1 cellular context compared by ENCODE assay signal in the genomic region with DNA sequence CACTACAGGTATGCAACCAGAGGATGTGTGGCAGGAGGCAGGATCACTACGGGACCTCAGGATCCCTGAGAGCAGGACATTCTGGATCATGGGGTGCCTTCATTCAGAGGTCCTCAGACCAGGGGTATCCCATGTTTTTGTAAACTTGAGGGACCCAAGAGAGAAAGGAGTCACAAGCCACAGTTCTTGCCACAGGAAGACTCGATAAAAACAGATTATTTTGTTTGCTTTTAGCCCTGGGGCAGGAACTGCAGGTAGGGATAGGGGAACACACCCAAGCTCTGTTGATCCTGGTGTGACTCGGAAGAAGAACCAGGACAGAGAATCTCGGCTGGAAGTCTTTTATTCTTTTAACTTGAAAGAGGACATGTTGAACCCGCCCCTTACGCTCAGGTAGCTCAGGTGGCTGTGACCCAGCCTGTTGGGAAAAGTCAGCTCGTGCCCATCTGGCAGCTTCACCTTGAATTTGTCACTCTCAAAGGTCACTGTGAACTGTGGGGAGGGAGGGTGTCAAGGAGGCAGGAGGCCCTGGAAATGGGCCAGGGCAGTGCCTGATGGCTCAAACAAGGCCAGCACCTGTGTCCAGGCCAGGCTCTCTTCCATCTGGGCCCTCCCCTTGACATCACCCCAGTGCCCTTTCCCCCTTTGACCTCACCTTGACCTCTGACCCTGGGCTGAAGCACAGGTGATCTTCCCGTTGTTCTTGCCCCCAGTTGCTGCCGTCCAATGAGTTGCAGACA.
TF ChIP-seq lines count a peak whose summit lies in the region.

No MANE protein-coding gene starts in this region.

TF ChIP-seq in A549, 52 proteins besides CTCF, POLR2A, EP300 and RAD21 (continued from another document):
- TF ChIP-seq, protein P1, sequence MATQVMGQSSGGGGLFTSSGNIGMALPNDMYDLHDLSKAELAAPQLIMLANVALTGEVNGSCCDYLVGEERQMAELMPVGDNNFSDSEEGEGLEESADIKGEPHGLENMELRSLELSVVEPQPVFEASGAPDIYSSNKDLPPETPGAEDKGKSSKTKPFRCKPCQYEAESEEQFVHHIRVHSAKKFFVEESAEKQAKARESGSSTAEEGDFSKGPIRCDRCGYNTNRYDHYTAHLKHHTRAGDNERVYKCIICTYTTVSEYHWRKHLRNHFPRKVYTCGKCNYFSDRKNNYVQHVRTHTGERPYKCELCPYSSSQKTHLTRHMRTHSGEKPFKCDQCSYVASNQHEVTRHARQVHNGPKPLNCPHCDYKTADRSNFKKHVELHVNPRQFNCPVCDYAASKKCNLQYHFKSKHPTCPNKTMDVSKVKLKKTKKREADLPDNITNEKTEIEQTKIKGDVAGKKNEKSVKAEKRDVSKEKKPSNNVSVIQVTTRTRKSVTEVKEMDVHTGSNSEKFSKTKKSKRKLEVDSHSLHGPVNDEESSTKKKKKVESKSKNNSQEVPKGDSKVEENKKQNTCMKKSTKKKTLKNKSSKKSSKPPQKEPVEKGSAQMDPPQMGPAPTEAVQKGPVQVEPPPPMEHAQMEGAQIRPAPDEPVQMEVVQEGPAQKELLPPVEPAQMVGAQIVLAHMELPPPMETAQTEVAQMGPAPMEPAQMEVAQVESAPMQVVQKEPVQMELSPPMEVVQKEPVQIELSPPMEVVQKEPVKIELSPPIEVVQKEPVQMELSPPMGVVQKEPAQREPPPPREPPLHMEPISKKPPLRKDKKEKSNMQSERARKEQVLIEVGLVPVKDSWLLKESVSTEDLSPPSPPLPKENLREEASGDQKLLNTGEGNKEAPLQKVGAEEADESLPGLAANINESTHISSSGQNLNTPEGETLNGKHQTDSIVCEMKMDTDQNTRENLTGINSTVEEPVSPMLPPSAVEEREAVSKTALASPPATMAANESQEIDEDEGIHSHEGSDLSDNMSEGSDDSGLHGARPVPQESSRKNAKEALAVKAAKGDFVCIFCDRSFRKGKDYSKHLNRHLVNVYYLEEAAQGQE (IDR thresholded peaks at IDR 0.05), result no peak
- TF ChIP-seq, protein P2, sequence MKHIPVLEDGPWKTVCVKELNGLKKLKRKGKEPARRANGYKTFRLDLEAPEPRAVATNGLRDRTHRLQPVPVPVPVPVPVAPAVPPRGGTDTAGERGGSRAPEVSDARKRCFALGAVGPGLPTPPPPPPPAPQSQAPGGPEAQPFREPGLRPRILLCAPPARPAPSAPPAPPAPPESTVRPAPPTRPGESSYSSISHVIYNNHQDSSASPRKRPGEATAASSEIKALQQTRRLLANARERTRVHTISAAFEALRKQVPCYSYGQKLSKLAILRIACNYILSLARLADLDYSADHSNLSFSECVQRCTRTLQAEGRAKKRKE (CRISPR knock-in tag; IDR thresholded peaks at IDR 0.05; ENCODE audit: low read depth), result no peak
- TF ChIP-seq, protein P3, sequence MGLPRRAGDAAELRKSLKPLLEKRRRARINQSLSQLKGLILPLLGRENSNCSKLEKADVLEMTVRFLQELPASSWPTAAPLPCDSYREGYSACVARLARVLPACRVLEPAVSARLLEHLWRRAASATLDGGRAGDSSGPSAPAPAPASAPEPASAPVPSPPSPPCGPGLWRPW (IDR thresholded peaks at IDR 0.05), result no peak
- TF ChIP-seq CHD2 (IDR thresholded peaks at IDR 0.05; ENCODE audit: low read length, partially characterized antibody) (no peak), RNF2 (IDR thresholded peaks at IDR 0.05; ENCODE audit: borderline replicate concordance, low read depth) (no peak), KDM1A (IDR thresholded peaks at IDR 0.05; ENCODE audit: low read depth) (no peak), HDAC2 (IDR thresholded peaks at IDR 0.05) (no peak), CEBPB (IDR thresholded peaks at IDR 0.05) (no peak), ZNF302 (CRISPR knock-in tag; IDR thresholded peaks at IDR 0.05) (no peak), RCOR1 (IDR thresholded peaks at IDR 0.05; ENCODE audit: low read depth, low read length) (no peak), RFX5 (IDR thresholded peaks at IDR 0.05) (no peak), GATA3 (IDR thresholded peaks at IDR 0.05; ENCODE audit: borderline replicate concordance) (no peak), ESRRA (IDR thresholded peaks at IDR 0.05; ENCODE audit: borderline replicate concordance, low read length) (peak; percentile 76)
- TF ChIP-seq, protein P4, sequence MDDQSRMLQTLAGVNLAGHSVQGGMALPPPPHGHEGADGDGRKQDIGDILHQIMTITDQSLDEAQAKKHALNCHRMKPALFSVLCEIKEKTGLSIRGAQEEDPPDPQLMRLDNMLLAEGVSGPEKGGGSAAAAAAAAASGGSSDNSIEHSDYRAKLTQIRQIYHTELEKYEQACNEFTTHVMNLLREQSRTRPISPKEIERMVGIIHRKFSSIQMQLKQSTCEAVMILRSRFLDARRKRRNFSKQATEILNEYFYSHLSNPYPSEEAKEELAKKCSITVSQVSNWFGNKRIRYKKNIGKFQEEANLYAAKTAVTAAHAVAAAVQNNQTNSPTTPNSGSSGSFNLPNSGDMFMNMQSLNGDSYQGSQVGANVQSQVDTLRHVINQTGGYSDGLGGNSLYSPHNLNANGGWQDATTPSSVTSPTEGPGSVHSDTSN (IDR thresholded peaks at IDR 0.05), result 0 out of 2 replicates have a peak, but pooled peaks have one; percentile 4
- TF ChIP-seq, protein P5, sequence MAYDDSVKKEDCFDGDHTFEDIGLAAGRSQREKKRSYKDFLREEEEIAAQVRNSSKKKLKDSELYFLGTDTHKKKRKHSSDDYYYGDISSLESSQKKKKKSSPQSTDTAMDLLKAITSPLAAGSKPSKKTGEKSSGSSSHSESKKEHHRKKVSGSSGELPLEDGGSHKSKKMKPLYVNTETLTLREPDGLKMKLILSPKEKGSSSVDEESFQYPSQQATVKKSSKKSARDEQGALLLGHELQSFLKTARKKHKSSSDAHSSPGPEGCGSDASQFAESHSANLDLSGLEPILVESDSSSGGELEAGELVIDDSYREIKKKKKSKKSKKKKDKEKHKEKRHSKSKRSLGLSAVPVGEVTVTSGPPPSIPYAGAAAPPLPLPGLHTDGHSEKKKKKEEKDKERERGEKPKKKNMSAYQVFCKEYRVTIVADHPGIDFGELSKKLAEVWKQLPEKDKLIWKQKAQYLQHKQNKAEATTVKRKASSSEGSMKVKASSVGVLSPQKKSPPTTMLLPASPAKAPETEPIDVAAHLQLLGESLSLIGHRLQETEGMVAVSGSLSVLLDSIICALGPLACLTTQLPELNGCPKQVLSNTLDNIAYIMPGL (CRISPR knock-in tag; IDR thresholded peaks at IDR 0.05; ENCODE audit: borderline replicate concordance), result no peak
- TF ChIP-seq, protein P6, sequence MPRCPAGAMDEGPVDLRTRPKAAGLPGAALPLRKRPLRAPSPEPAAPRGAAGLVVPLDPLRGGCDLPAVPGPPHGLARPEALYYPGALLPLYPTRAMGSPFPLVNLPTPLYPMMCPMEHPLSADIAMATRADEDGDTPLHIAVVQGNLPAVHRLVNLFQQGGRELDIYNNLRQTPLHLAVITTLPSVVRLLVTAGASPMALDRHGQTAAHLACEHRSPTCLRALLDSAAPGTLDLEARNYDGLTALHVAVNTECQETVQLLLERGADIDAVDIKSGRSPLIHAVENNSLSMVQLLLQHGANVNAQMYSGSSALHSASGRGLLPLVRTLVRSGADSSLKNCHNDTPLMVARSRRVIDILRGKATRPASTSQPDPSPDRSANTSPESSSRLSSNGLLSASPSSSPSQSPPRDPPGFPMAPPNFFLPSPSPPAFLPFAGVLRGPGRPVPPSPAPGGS (IDR thresholded peaks at IDR 0.05), result peak; percentile 21; the same call in 1 of the 3 replicates
